ENCODE assay signal across 10 cellular contexts in the genomic region with DNA sequence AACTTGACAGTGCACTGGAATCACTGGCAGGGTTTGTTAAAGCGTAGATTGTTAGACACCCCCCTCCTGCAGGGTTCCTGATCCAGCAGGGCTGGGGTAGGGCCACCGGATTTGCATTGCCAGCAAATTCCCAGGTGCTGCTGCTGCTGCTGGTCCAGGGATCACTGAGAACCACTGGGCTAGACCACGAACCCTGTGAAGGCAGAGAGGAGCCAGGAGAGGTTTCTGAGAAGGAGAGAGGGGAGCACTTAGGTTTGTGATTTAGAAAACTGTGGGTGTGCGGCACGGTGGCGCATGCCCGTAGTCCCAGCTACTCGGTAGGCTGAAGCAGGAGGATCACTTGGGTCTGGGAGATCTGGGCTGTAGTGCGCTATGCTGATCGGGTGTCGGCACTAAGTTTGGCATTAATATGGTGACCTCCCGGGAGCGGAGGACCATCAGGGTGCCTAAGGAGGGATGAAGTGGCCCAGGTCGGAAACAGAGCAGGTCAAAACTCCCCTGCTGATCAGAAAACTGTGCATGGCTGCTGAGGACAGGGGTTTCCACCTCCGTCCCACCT. TPM values are rescaled to one million over a fixed set of nuclear protein-coding genes. Genes with fewer than 3 reads are reported as not detected.
DNase-seq lines count a peak whose midpoint lies in the region; ATAC-seq and TF ChIP-seq lines count a peak whose summit lies in the region.
"Had no signal": no experiment of that assay in that cellular context is flagged by ENCODE, and none has a peak within 500 bp of the region (broad histone marks: within the 10 kb centered on the region; RNA-seq: fewer than 3 reads in every experiment).

No MANE protein-coding gene starts in this region.

- no CpG with 5 or more reads among the region's 15 CpGs for WGBS in neuronal stem cell (ENCODE audit: extremely low coverage in 2 of 2, insufficient read length in 2 of 2, insufficient replicate concordance in 1 of 2), 2 donors

- peak overlapping the region; percentile 89 for H3K27ac ChIP-seq in CD4-positive, alpha-beta T cell (ENCODE audit: low read depth, low read length)
- H3K27ac ChIP-seq in layer of hippocampus (ENCODE audit: low read depth, low read length) (peak overlapping the region; percentile 3), breast epithelium (peak overlapping the region in 1 of 2 donors; percentile 38), brain microvascular endothelial cell (no peak overlapping the region), neuronal stem cell (replicated peaks; ENCODE audit: low read length) (no peak overlapping the region)
- H3K27ac ChIP-seq: prostate gland had no signal

- DNase-seq in CD4-positive, alpha-beta T cell: no peak
- DNase-seq in breast epithelium (ENCODE audit: low spot score in 2 of 2) (no peak), brain microvascular endothelial cell (no peak), neuronal stem cell (ENCODE audit: low spot score) (no peak), NCI-H2227 treated with DMSO at 0.1 percent for 48 hours (lab: John Stamatoyannopoulos, UW) (no peak)
- DNase-seq: NCI-H510A treated with DMSO at 0.1 percent for 48 hours had no signal

- peak overlapping the region; percentile 86 for H3K4me3 Mint-ChIP-seq in CD4-positive, alpha-beta T cell
- peak overlapping the region; percentile 76 for H3K4me3 Mint-ChIP-seq in T-helper 1 cell treated with Interleukin-12 subunit alpha and Interleukin-12 subunit beta and Interleukin-4 antibody, amounts not matched to agents 30 μg/mL and 1 μg/mL, for 36 hours

- H3K27me3 Mint-ChIP-seq in CD4-positive, alpha-beta T cell: no peaks in the 10 kb centered on the region
- H3K27me3 Mint-ChIP-seq in T-helper 1 cell treated with Interleukin-12 subunit alpha and Interleukin-12 subunit beta and Interleukin-4 antibody, amounts not matched to agents 30 μg/mL and 1 μg/mL, for 36 hours (ENCODE audit: low read depth): no peaks in the 10 kb centered on the region

- H3K4me2 ChIP-seq in neuronal stem cell (ENCODE audit: insufficient read depth, low read length, poor library complexity, severe bottlenecking): no peak overlapping the region

- no peak overlapping the region for H4K8ac ChIP-seq in neuronal stem cell (ENCODE audit: low read depth, low read length)

- H3K23ac ChIP-seq in neuronal stem cell (ENCODE audit: low read depth, low read length, poor library complexity): no peak overlapping the region

- no peak overlapping the region for H3K14ac ChIP-seq in neuronal stem cell (ENCODE audit: low read length)

- H4K91ac ChIP-seq in neuronal stem cell (ENCODE audit: low read depth, low read length, poor library complexity): no peak overlapping the region

- H3K36me3 ChIP-seq in breast epithelium: no peaks in the 10 kb centered on the region
- no peaks in the 10 kb centered on the region for H3K36me3 ChIP-seq in brain microvascular endothelial cell (replicated peaks)
- H3K36me3 ChIP-seq in neuronal stem cell (replicated peaks in 1 of 2; ENCODE audit: control insufficient read depth in 2 of 2, insufficient read depth in 2 of 2, low read length in 2 of 2): no peaks in the 10 kb centered on the region
- H3K36me3 ChIP-seq: prostate gland had no signal

- no peak overlapping the region for H2AK5ac ChIP-seq in neuronal stem cell (ENCODE audit: low read depth, low read length)

- H3K4me3 ChIP-seq in breast epithelium (no peak overlapping the region), brain microvascular endothelial cell (ENCODE audit: low read depth, low read length) (no peak overlapping the region), neuronal stem cell (ENCODE audit: low read length in 2 of 2) (no peak overlapping the region)
- H3K4me3 ChIP-seq: prostate gland had no signal

- H3K27ac Mint-ChIP-seq in CD4-positive, alpha-beta T cell: peak overlapping the region; percentile 89
- H3K27ac Mint-ChIP-seq in T-helper 1 cell treated with Interleukin-12 subunit alpha and Interleukin-12 subunit beta and Interleukin-4 antibody, amounts not matched to agents 30 μg/mL and 1 μg/mL, for 36 hours: peak overlapping the region; percentile 89

- H3K4ac ChIP-seq in neuronal stem cell (ENCODE audit: low read length): no peak overlapping the region

- no peaks in the 10 kb centered on the region for H3K9me3 ChIP-seq in CD4-positive, alpha-beta T cell (ENCODE audit: control insufficient read depth, low read length)
- H3K9me3 ChIP-seq in breast epithelium (no peaks in the 10 kb centered on the region), neuronal stem cell (replicated peaks in 1 of 2; ENCODE audit: control insufficient read depth in 2 of 2, insufficient read depth in 1 of 2, low read depth in 1 of 2, low read length in 2 of 2) (peaks cover 0 to 2% of the 10 kb centered on the region in 2 donors)
- H3K9me3 ChIP-seq: prostate gland had no signal

- H2AFZ ChIP-seq in neuronal stem cell (ENCODE audit: low read length): no peak overlapping the region

- H3K27me3 ChIP-seq in CD4-positive, alpha-beta T cell (ENCODE audit: control insufficient read depth, insufficient read depth, low read length): no peaks in the 10 kb centered on the region
- H3K27me3 ChIP-seq in layer of hippocampus (ENCODE audit: control insufficient read depth, insufficient read depth, low read length) (no peaks in the 10 kb centered on the region), breast epithelium (peaks cover 0 to 16% of the 10 kb centered on the region in 2 donors), brain microvascular endothelial cell (replicated peaks) (no peaks in the 10 kb centered on the region), neuronal stem cell (ENCODE audit: control insufficient read depth in 3 of 3, insufficient read depth in 3 of 3, low read depth in 1 of 3, low read length in 3 of 3) (no peaks in the 10 kb centered on the region)

- H3K79me1 ChIP-seq in neuronal stem cell (ENCODE audit: low read depth, low read length): no peaks in the 10 kb centered on the region

- H3K18ac ChIP-seq in neuronal stem cell (ENCODE audit: low read length): no peak overlapping the region

- in situ Hi-C loops in brain microvascular endothelial cell (cut with HindIII; ENCODE audit: low pct_ligation_motif_present, low sequenced_read_pairs): no loop called here

- ATAC-seq in CD4-positive, alpha-beta T cell (ENCODE audit: poor library complexity): no peak
- peak; percentile 1 for ATAC-seq in GM21576 (IDR thresholded peaks at IDR 0.05; ENCODE audit: unreplicated experiment)

- no peak overlapping the region for H2BK15ac ChIP-seq in neuronal stem cell (ENCODE audit: low read length)

- H3K4me1 ChIP-seq in breast epithelium (no peaks in the 10 kb centered on the region), neuronal stem cell (ENCODE audit: control insufficient read depth in 2 of 2, insufficient read depth in 1 of 2, low read depth in 1 of 2, low read length in 2 of 2) (peaks cover 4 to 9% of the 10 kb centered on the region in 2 donors)
- H3K4me1 ChIP-seq: prostate gland had no signal

- no peaks in the 10 kb centered on the region for H3K9me3 Mint-ChIP-seq in CD4-positive, alpha-beta T cell
- H3K9me3 Mint-ChIP-seq in T-helper 1 cell treated with Interleukin-12 subunit alpha and Interleukin-12 subunit beta and Interleukin-4 antibody, amounts not matched to agents 30 μg/mL and 1 μg/mL, for 36 hours: no peaks in the 10 kb centered on the region

- no peak overlapping the region for H2BK5ac ChIP-seq in neuronal stem cell (ENCODE audit: low read length)

- TF ChIP-seq POLR2A in breast epithelium (IDR thresholded peaks at IDR 0.05): no peak

- no peak overlapping the region for H2BK120ac ChIP-seq in neuronal stem cell (ENCODE audit: low read depth, low read length)

- TF ChIP-seq CTCF in CD4-positive, alpha-beta T cell (IDR thresholded peaks at IDR 0.05): no peak
- TF ChIP-seq CTCF in breast epithelium (IDR thresholded peaks at IDR 0.05) (no peak), brain microvascular endothelial cell (IDR thresholded peaks at IDR 0.05; ENCODE audit: low read depth, low read length, missing control alignments) (no peak)

- peaks cover 6% of the 10 kb centered on the region for H3K36me3 Mint-ChIP-seq in CD4-positive, alpha-beta T cell (ENCODE audit: low read depth)
- H3K36me3 Mint-ChIP-seq in T-helper 1 cell treated with Interleukin-12 subunit alpha and Interleukin-12 subunit beta and Interleukin-4 antibody, amounts not matched to agents 30 μg/mL and 1 μg/mL, for 36 hours (ENCODE audit: low read depth): peaks cover 27% of the 10 kb centered on the region

- no peak overlapping the region for H3K9ac ChIP-seq in neuronal stem cell (ENCODE audit: low read depth, low read length, poor library complexity)

- CTCF ChIA-PET in CD4-positive, alpha-beta T cell (lab: Charles Lee): interaction anchor here (0.6 to 3.1 kb wide), 3 partner anchors 32 to 124 kb away, joined by 3 to 8 read pairs (median 3); no protein-coding TSS in a partner anchor

- H3K4me1 Mint-ChIP-seq in CD4-positive, alpha-beta T cell (ENCODE audit: low read depth): peaks cover 84% of the 10 kb centered on the region
- peaks cover 67% of the 10 kb centered on the region for H3K4me1 Mint-ChIP-seq in T-helper 1 cell treated with Interleukin-12 subunit alpha and Interleukin-12 subunit beta and Interleukin-4 antibody, amounts not matched to agents 30 μg/mL and 1 μg/mL, for 36 hours (ENCODE audit: low read depth)

- H2BK12ac ChIP-seq in neuronal stem cell (ENCODE audit: low read length): no peak overlapping the region

- intact Hi-C loops in CD4-positive, alpha-beta T cell (cut with DNase I, micrococcal nuclease): loop anchor here (1.0 to 5.0 kb wide), 3 partner anchors 28 to 67 kb away; a partner anchor contains a TSS
- intact Hi-C loops in breast epithelium (cut with DNase I; ENCODE audit: low total_unique reads): no loop called here

- POLR2A ChIA-PET in CD4-positive, alpha-beta T cell (lab: Charles Lee): interaction anchor here (0.7 to 5.9 kb wide), 7 partner anchors 11 to 67 kb away, joined by 3 to 107 read pairs (median 6); a partner anchor contains a TSS

RNA-seq across cellular contexts. Expression of a gene that starts 53.6 kb away (rescaled TPM):
- 1 to 10 TPM; 1.8 to 1.9 TPM for total RNA-seq in CD4-positive, alpha-beta T cell
- under 1 TPM; 0.33 to 0.64 (median 0.59) TPM for total RNA-seq in breast epithelium
- polyA plus RNA-seq in neuronal stem cell (2013, experiment 1 of 2): 36.7 TPM
- polyA plus RNA-seq in neuronal stem cell (2013, experiment 2 of 2): 37.2 TPM

Comparison
In these comparisons a context has a peak if more than half of its experiments do, and no peak if none do; other contexts are left out.
1. H3K27ac ChIP-seq: peak in CD4-positive, alpha-beta T cell (single experiment) and layer of hippocampus (single experiment); none in brain microvascular endothelial cell (single experiment) and neuronal stem cell (single experiment).